In genomic region chrX:136759968-136760367, GRCh38 we compare ENCODE assay signal across 9 cellular contexts. TPM values are rescaled to one million over a fixed set of nuclear protein-coding genes. Genes with fewer than 3 reads are reported as not detected.
A peak's percentile ranks its signal among the peaks of the same experiment; 100 is the strongest.
DNase-seq lines count a peak whose midpoint lies in the region; ATAC-seq and TF ChIP-seq lines count a peak whose summit lies in the region.
"Had no signal": no experiment of that assay in that cellular context is flagged by ENCODE, and none has a peak within 500 bp of the region (broad histone marks: within the 10 kb centered on the region; RNA-seq: fewer than 3 reads in every experiment).

No MANE protein-coding gene starts in this region.

- no peak overlapping the region for H3K27ac ChIP-seq in esophagus muscularis mucosa (replicated peaks in 1 of 4)

- H3K4me3 Mint-ChIP-seq in CD14-positive monocyte (no peak overlapping the region), mesothelial cell of epicardium (no peak overlapping the region)
- no peak overlapping the region for H3K4me3 Mint-ChIP-seq in activated T-helper 2 cell treated with anti-CD3 and anti-CD28 coated beads, Interferon-gamma antibody, Interleukin-2, Interleukin-4, amounts not matched to agents 10 μg/mL and 5 μg/mL and 100 μg/mL, durations not matched to agents 14 hours and 24 hours and 36 hours (ENCODE audit: low read depth)

- H3K9me3 ChIP-seq in esophagus muscularis mucosa: no peaks in the 10 kb centered on the region

- TF ChIP-seq CTCF in CD14-positive monocyte (IDR thresholded peaks at IDR 0.05) (no peak), mesothelial cell of epicardium (IDR thresholded peaks at IDR 0.05; ENCODE audit: unreplicated experiment) (no peak), esophagus muscularis mucosa (IDR thresholded peaks at IDR 0.05) (no peak)

- H3K9me3 Mint-ChIP-seq in CD14-positive monocyte (peaks cover 0 to 3% (median 0%) of the 10 kb centered on the region in 7 donors), mesothelial cell of epicardium (peaks cover 21% of the 10 kb centered on the region)
- no peaks in the 10 kb centered on the region for H3K9me3 Mint-ChIP-seq in activated T-helper 2 cell treated with anti-CD3 and anti-CD28 coated beads, Interferon-gamma antibody, Interleukin-2, Interleukin-4, amounts not matched to agents 10 μg/mL and 5 μg/mL and 100 μg/mL, durations not matched to agents 14 hours and 24 hours and 36 hours

- H3K27me3 Mint-ChIP-seq in CD14-positive monocyte (ENCODE audit: low read depth in 3 of 3): peaks cover 0 to 3% (median 0%) of the 10 kb centered on the region in 3 donors
- H3K27me3 Mint-ChIP-seq in activated T-helper 2 cell treated with anti-CD3 and anti-CD28 coated beads, Interferon-gamma antibody, Interleukin-2, Interleukin-4, amounts not matched to agents 10 μg/mL and 5 μg/mL and 100 μg/mL, durations not matched to agents 14 hours and 24 hours and 36 hours (ENCODE audit: low read depth): no peaks in the 10 kb centered on the region
- H3K27me3 Mint-ChIP-seq in mesothelial cell of epicardium (ENCODE audit: low read depth): no peaks in the 10 kb centered on the region

- H3K4me1 ChIP-seq in esophagus muscularis mucosa: peaks cover 0 to 10% (median under 1%) of the 10 kb centered on the region in 4 donors

- no peak for TF ChIP-seq POLR2A in esophagus muscularis mucosa (IDR thresholded peaks at IDR 0.05; ENCODE audit: low read depth)

- H3K27me3 ChIP-seq in esophagus muscularis mucosa: no peaks in the 10 kb centered on the region

- intact Hi-C loops in CD14-positive monocyte (cut with micrococcal nuclease) (loop anchor here in 1 of 2 donors (10.0 kb wide), 1 partner anchor 95 kb away; no protein-coding TSS in a partner anchor), esophagus muscularis mucosa (cut with DNase I) (no loop called here)
- intact Hi-C loops in activated T-helper 2 cell treated with anti-CD3 and anti-CD28 coated beads, Interferon-gamma antibody, Interleukin-2, Interleukin-4, amounts not matched to agents 10 μg/mL and 5 μg/mL and 100 μg/mL, durations not matched to agents 14 hours and 24 hours and 36 hours (cut with micrococcal nuclease): no loop called here

- peak; percentile 76 for ATAC-seq in GM19372 (IDR thresholded peaks at IDR 0.05; ENCODE audit: low read depth, unreplicated experiment)
- ATAC-seq in HG03520 (IDR thresholded peaks at IDR 0.05; ENCODE audit: unreplicated experiment): peak; percentile 80

- no peak for TF ChIP-seq EP300 in esophagus muscularis mucosa (IDR thresholded peaks at IDR 0.05)

- WGBS in esophagus muscularis mucosa: 56% methylated on average over 2 of the region's 2 CpGs

- H3K27ac Mint-ChIP-seq in CD14-positive monocyte (peak overlapping the region; percentile 62 to 87 (median 82)), mesothelial cell of epicardium (no peak overlapping the region)
- peak overlapping the region; percentile 60 for H3K27ac Mint-ChIP-seq in activated T-helper 2 cell treated with anti-CD3 and anti-CD28 coated beads, Interferon-gamma antibody, Interleukin-2, Interleukin-4, amounts not matched to agents 10 μg/mL and 5 μg/mL and 100 μg/mL, durations not matched to agents 14 hours and 24 hours and 36 hours

- H3K36me3 ChIP-seq in esophagus muscularis mucosa: no peaks in the 10 kb centered on the region

- peaks cover 9 to 11% of the 10 kb centered on the region in 2 donors for H3K36me3 Mint-ChIP-seq in CD14-positive monocyte
- H3K36me3 Mint-ChIP-seq in activated T-helper 2 cell treated with anti-CD3 and anti-CD28 coated beads, Interferon-gamma antibody, Interleukin-2, Interleukin-4, amounts not matched to agents 10 μg/mL and 5 μg/mL and 100 μg/mL, durations not matched to agents 14 hours and 24 hours and 36 hours (ENCODE audit: low read depth): peaks cover 42% of the 10 kb centered on the region
- H3K36me3 Mint-ChIP-seq in mesothelial cell of epicardium: no peaks in the 10 kb centered on the region

- H3K4me3 ChIP-seq in esophagus muscularis mucosa: no peak overlapping the region

- peak; percentile 43 for DNase-seq in CD14-positive monocyte (ENCODE audit: low spot score)
- no peak for DNase-seq in activated T-helper 2 cell treated with anti-CD3 and anti-CD28 coated beads, Interferon-gamma antibody, Interleukin-2, Interleukin-4, amounts not matched to agents 10 μg/mL and 5 μg/mL and 100 μg/mL, durations not matched to agents 14 hours and 24 hours and 36 hours (ENCODE audit: low spot score)
- DNase-seq in mesothelial cell of epicardium (ENCODE audit: low spot score in 2 of 2, unreplicated experiment in 2 of 2): no peak
- DNase-seq in esophagus muscularis mucosa (ENCODE audit: extremely low spot score): no peak
- DNase-seq in 8988T: no peak
- no peak for DNase-seq in cerebellar nuclear complex (lab: John Stamatoyannopoulos, UW)
- DNase-seq: EL had no signal

- peaks cover 18% of the 10 kb centered on the region for H3K4me1 Mint-ChIP-seq in CD14-positive monocyte
- H3K4me1 Mint-ChIP-seq in activated T-helper 2 cell treated with anti-CD3 and anti-CD28 coated beads, Interferon-gamma antibody, Interleukin-2, Interleukin-4, amounts not matched to agents 10 μg/mL and 5 μg/mL and 100 μg/mL, durations not matched to agents 14 hours and 24 hours and 36 hours (ENCODE audit: low read depth): peaks cover 44% of the 10 kb centered on the region
- H3K4me1 Mint-ChIP-seq in mesothelial cell of epicardium: no peaks in the 10 kb centered on the region

RNA-seq across cellular contexts. Expression of gene ARHGEF6, which starts 20.8 kb away (rescaled TPM):
- polyA plus RNA-seq in CD14-positive monocyte: 10 to 100 TPM; 51.4 to 79.2 TPM
- 77.2 and 77.9 TPM in 2 replicates for total RNA-seq in activated T-helper 2 cell treated with anti-CD3 and anti-CD28 coated beads, Interferon-gamma antibody, Interleukin-2, Interleukin-4, amounts not matched to agents 10 μg/mL and 5 μg/mL and 100 μg/mL, durations not matched to agents 14 hours and 24 hours and 36 hours
- 0.82 to 1.1 TPM (median 0.98 TPM) in 3 replicates for total RNA-seq in mesothelial cell of epicardium
- 10 to 100 TPM; 13.4 to 16.4 (median 15.0) TPM for total RNA-seq in esophagus muscularis mucosa
